In genomic region chr2:65228249-65228750, GRCh38 we compare ENCODE assay signal across 8 cellular contexts. TPM values are rescaled to one million over a fixed set of nuclear protein-coding genes. Genes with fewer than 3 reads are reported as not detected.
DNase-seq lines count a peak whose midpoint lies in the region; ATAC-seq and TF ChIP-seq lines count a peak whose summit lies in the region.

No MANE protein-coding gene starts in this region.

- no peak for TF ChIP-seq EP300 in sigmoid colon (IDR thresholded peaks at IDR 0.05)

- H3K4me1 ChIP-seq in right cardiac atrium (ENCODE audit: control insufficient read depth, insufficient read depth, low read length) (no peaks in the 10 kb centered on the region), sigmoid colon (peaks cover 0 to 59% (median 47%) of the 10 kb centered on the region in 4 donors)

- H3K36me3 Mint-ChIP-seq in activated naive CD8-positive, alpha-beta T cell treated with anti-CD3 and anti-CD28 coated beads, Interleukin-2, amount 10 ng/mL, durations not matched to agents 7 days and 5 days: peaks cover 18% of the 10 kb centered on the region

- H3K9me3 Mint-ChIP-seq in activated naive CD8-positive, alpha-beta T cell treated with anti-CD3 and anti-CD28 coated beads, Interleukin-2, amount 10 ng/mL, durations not matched to agents 7 days and 5 days: no peaks in the 10 kb centered on the region

- H3K9me3 ChIP-seq in right cardiac atrium (ENCODE audit: control insufficient read depth, low read length) (no peaks in the 10 kb centered on the region), sigmoid colon (no peaks in the 10 kb centered on the region)

- TF ChIP-seq POLR2A in sigmoid colon (IDR thresholded peaks at IDR 0.05): no peak

- H3K4me3 ChIP-seq in AG10803 (ENCODE audit: low read length) (peak overlapping the region; percentile 85), right cardiac atrium (ENCODE audit: low read length) (peak overlapping the region; percentile 95), sigmoid colon (peak overlapping the region; percentile 92 to 96 (median 93))

- H3K27ac ChIP-seq in right cardiac atrium (ENCODE audit: low read length) (peak overlapping the region; percentile 96), sigmoid colon (peak overlapping the region; percentile 95 to 99 (median 97))

- ATAC-seq in GM18502 (IDR thresholded peaks at IDR 0.05; ENCODE audit: poor library complexity, unreplicated experiment) (peak; percentile 46), HG02973 (IDR thresholded peaks at IDR 0.05; ENCODE audit: unreplicated experiment) (peak; percentile 33), right cardiac atrium (peak; percentile 53 to 58)
- ATAC-seq in activated naive CD8-positive, alpha-beta T cell treated with anti-CD3 and anti-CD28 coated beads, Interleukin-2, amount 10 ng/mL, durations not matched to agents 7 days and 5 days (ENCODE audit: low read depth): peak; percentile 34

- peak; percentile 49 for DNase-seq in AG10803 (ENCODE audit: low read depth)
- peak; percentile 78 to 79 for DNase-seq in NOMO-1 (lab: John Stamatoyannopoulos, UW; ENCODE audit: unreplicated experiment in 2 of 2)
- no peak for DNase-seq in activated naive CD8-positive, alpha-beta T cell treated with anti-CD3 and anti-CD28 coated beads, Interleukin-2, amount 10 ng/mL, durations not matched to agents 7 days and 5 days
- DNase-seq in right cardiac atrium: peak in 1 of 3 donors; percentile 33
- DNase-seq in sigmoid colon: no peak
- no peak for DNase-seq in islet precursor cell

- POLR2A ChIA-PET in activated naive CD8-positive, alpha-beta T cell treated with anti-CD3 and anti-CD28 coated beads, Interleukin-2, amount 10 ng/mL, durations not matched to agents 7 days and 5 days (lab: Charles Lee): interaction anchor here (0.7 to 3.5 kb wide), 12 partner anchors 13 to 1372 kb away, joined by 3 to 43 read pairs (median 6); partner anchors contain the start of genes CEP68 and RAB1A

- under 1% methylated on average over 17 of the region's 17 CpGs for WGBS in right cardiac atrium
- 0 to 1% methylated on average over 17 of the region's 17 CpGs for WGBS in sigmoid colon, 2 donors

- TF ChIP-seq CTCF in AG10803 (conservative IDR thresholded peaks at IDR 0.05; ENCODE audit: low read length) (no peak), sigmoid colon (IDR thresholded peaks at IDR 0.05) (no peak)

- intact Hi-C loops in right cardiac atrium (cut with DNase I) (no loop called here), sigmoid colon (cut with DNase I) (loop anchor here (5.0 kb wide), 1 partner anchor 96 kb away; the partner anchor contains the start of gene RAB1A)

- H3K27me3 Mint-ChIP-seq in activated naive CD8-positive, alpha-beta T cell treated with anti-CD3 and anti-CD28 coated beads, Interleukin-2, amount 10 ng/mL, durations not matched to agents 7 days and 5 days: no peaks in the 10 kb centered on the region

- no peaks in the 10 kb centered on the region for H3K36me3 ChIP-seq in sigmoid colon

- H3K4me3 Mint-ChIP-seq in activated naive CD8-positive, alpha-beta T cell treated with anti-CD3 and anti-CD28 coated beads, Interleukin-2, amount 10 ng/mL, durations not matched to agents 7 days and 5 days: peak overlapping the region; percentile 99

- no peaks in the 10 kb centered on the region for H3K27me3 ChIP-seq in right cardiac atrium (ENCODE audit: control insufficient read depth, insufficient read depth)
- no peaks in the 10 kb centered on the region for H3K27me3 ChIP-seq in sigmoid colon

- H3K27ac Mint-ChIP-seq in activated naive CD8-positive, alpha-beta T cell treated with anti-CD3 and anti-CD28 coated beads, Interleukin-2, amount 10 ng/mL, durations not matched to agents 7 days and 5 days: peak overlapping the region; percentile 96

- peaks cover 32% of the 10 kb centered on the region for H3K4me1 Mint-ChIP-seq in activated naive CD8-positive, alpha-beta T cell treated with anti-CD3 and anti-CD28 coated beads, Interleukin-2, amount 10 ng/mL, durations not matched to agents 7 days and 5 days

RNA-seq across cellular contexts. Expression of gene ACTR2, which starts 0.7 kb away (rescaled TPM):
- total RNA-seq in activated naive CD8-positive, alpha-beta T cell treated with anti-CD3 and anti-CD28 coated beads, Interleukin-2, amount 10 ng/mL, durations not matched to agents 7 days and 5 days: 100 to 1,000 TPM; 382 to 399 TPM
- total RNA-seq in right cardiac atrium (100 to 1,000 TPM; 104 to 133 (median 113) TPM), sigmoid colon (10 to 100 TPM; 70.9 to 98.1 (median 88.1) TPM)
- polyA plus RNA-seq in right cardiac atrium (41.8 TPM), sigmoid colon (100 to 1,000 TPM; 126 to 171 (median 142) TPM)

Comparison
In these comparisons a context has a peak if more than half of its experiments do, and no peak if none do; other contexts are left out.
1. DNase-seq: peak in AG10803 (single experiment) and NOMO-1 (2 of 2); none in activated naive CD8-positive, alpha-beta T cell treated with anti-CD3 and anti-CD28 coated beads, Interleukin-2, amount 10 ng/mL, durations not matched to agents 7 days and 5 days (single experiment), sigmoid colon (single experiment) and islet precursor cell (single experiment).
2. Peak in every context shown above with its lines, with median percentiles within 50 percentile points of each other: H3K4me3 ChIP-seq and ATAC-seq.